7 cellular contexts compared by ENCODE assay signal in genomic region chr1:118937413-118937812, GRCh38. TPM values are rescaled to one million over a fixed set of nuclear protein-coding genes. Genes with fewer than 3 reads are reported as not detected.
"Had no signal": no experiment of that assay in that cellular context is flagged by ENCODE, and none has a peak within 500 bp of the region (broad histone marks: within the 10 kb centered on the region; RNA-seq: fewer than 3 reads in every experiment).

No MANE protein-coding gene starts in this region.

- H3K27ac Mint-ChIP-seq: IgD-negative memory B cell had no signal

- FAIRE-seq: HepG2, HTR-8/SVneo had no signal

- H3K36me3 Mint-ChIP-seq: IgD-negative memory B cell had no signal

- H3K27ac ChIP-seq: HL-60 had no signal

- H3K4me3 Mint-ChIP-seq: IgD-negative memory B cell had no signal

- ATAC-seq: HepG2 had no signal

- DNase-seq: IMR-90, KBM-7, KG1 had no signal

- H3K27me3 Mint-ChIP-seq: IgD-negative memory B cell had no signal

- H3K9me3 Mint-ChIP-seq: IgD-negative memory B cell had no signal

RNA-seq across cellular contexts. Expression of gene TBX15, which starts 50.7 kb away (rescaled TPM):
- total RNA-seq: IMR-90 had no signal
- polyA plus RNA-seq: IgD-negative memory B cell, IMR-90 had no signal
